In genomic region chr1:43548285-43549271, GRCh38 we compare ENCODE assay signal across 12 cellular contexts. TPM values are rescaled to one million over a fixed set of nuclear protein-coding genes. Genes with fewer than 3 reads are reported as not detected.
A peak's percentile ranks its signal among the peaks of the same experiment; 100 is the strongest.
DNase-seq lines count a peak whose midpoint lies in the region; ATAC-seq and TF ChIP-seq lines count a peak whose summit lies in the region.
"Had no signal": no experiment of that assay in that cellular context is flagged by ENCODE, and none has a peak within 500 bp of the region (broad histone marks: within the 10 kb centered on the region; RNA-seq: fewer than 3 reads in every experiment).

No MANE protein-coding gene starts in this region.

- no peak overlapping the region for H3K4me2 ChIP-seq in IMR-90 (ENCODE audit: low read depth, low read length)

- in situ Hi-C loops in IMR-90 (cut with MboI; ENCODE audit: low sequenced_read_pairs), result loop anchor here (25.0 kb wide), 1 partner anchor 414 kb away; the partner anchor contains the start of genes ATP6V0B and DPH2

- CTCF ChIA-PET in IMR-90 (lab: Yijun Ruan, JAX), result no interaction called here
- CTCF ChIA-PET in activated naive CD4-positive, alpha-beta T cell treated with anti-CD3 and anti-CD28 coated beads, Interleukin-2, amount 10 ng/mL, durations not matched to agents 7 days and 5 days (lab: Charles Lee), result no interaction called here

- H3K4me1 ChIP-seq in IMR-90 (ENCODE audit: control insufficient read depth, insufficient read depth, low read length) (peaks cover 4% of the 10 kb centered on the region; the same call in 1 of the 2 replicates), endodermal cell (ENCODE audit: control insufficient read depth, insufficient read depth, low read length) (peaks cover 20% of the 10 kb centered on the region), right lobe of liver (peaks cover 2 to 93% (median 52%) of the 10 kb centered on the region in 4 donors), thymus (ENCODE audit: control insufficient read depth, insufficient read depth, low read length) (peaks cover 3% of the 10 kb centered on the region)

- no peak overlapping the region for H3K56ac ChIP-seq in IMR-90 (ENCODE audit: extremely low read depth, insufficient read depth, low read length)

- H3K9me3 ChIP-seq in IMR-90 (ENCODE audit: control insufficient read depth, insufficient read depth, low read length) (no peaks in the 10 kb centered on the region), endodermal cell (ENCODE audit: control insufficient read depth, low read length) (no peaks in the 10 kb centered on the region), right lobe of liver (no peaks in the 10 kb centered on the region), thymus (ENCODE audit: control insufficient read depth) (no peaks in the 10 kb centered on the region)

- H2BK120ac ChIP-seq in IMR-90 (ENCODE audit: low read depth, low read length), result no peak overlapping the region

- H3K79me1 ChIP-seq in IMR-90 (ENCODE audit: low read depth in 1 of 2, low read length in 2 of 2), result peaks cover 14 to 80% of the 10 kb centered on the region in 2 experiments

- H2BK20ac ChIP-seq in IMR-90 (ENCODE audit: low read depth, low read length), result no peak overlapping the region

- H4K5ac ChIP-seq in IMR-90 (ENCODE audit: low read depth, low read length), result no peak overlapping the region

- TF ChIP-seq RAD21 in IMR-90 (IDR thresholded peaks at IDR 0.05; ENCODE audit: low read length), result no peak

- H2AK5ac ChIP-seq in IMR-90 (ENCODE audit: low read depth, low read length), result no peak overlapping the region

- peaks cover 24% of the 10 kb centered on the region for H3K9me1 ChIP-seq in IMR-90 (ENCODE audit: insufficient read depth, low read length)

- H3K36me3 ChIP-seq in IMR-90 (ENCODE audit: control insufficient read depth, insufficient read depth, low read length), result peaks cover 9% of the 10 kb centered on the region; the same call in 1 of the 2 replicates
- peaks cover 49% of the 10 kb centered on the region for H3K36me3 ChIP-seq in endodermal cell (ENCODE audit: control insufficient read depth, insufficient read depth, low read length)
- peaks cover 0 to 2% (median under 1%) of the 10 kb centered on the region in 4 donors for H3K36me3 ChIP-seq in right lobe of liver
- no peaks in the 10 kb centered on the region for H3K36me3 ChIP-seq in thymus (ENCODE audit: control insufficient read depth, insufficient read depth)

- DNase-seq in IMR-90, result no peak
- DNase-seq in endodermal cell, result no peak
- DNase-seq in right lobe of liver, result peak; percentile 70 to 87 (median 78)
- no peak for DNase-seq in NCI-H1930 (lab: John Stamatoyannopoulos, UW)
- DNase-seq in stimulated activated naive CD4-positive, alpha-beta T cell (lab: John Stamatoyannopoulos, UW), result no peak
- no peak for DNase-seq in midbrain (lab: John Stamatoyannopoulos, UW)
- no peak for DNase-seq in activated naive CD4-positive, alpha-beta T cell treated with anti-CD3 and anti-CD28 coated beads, Interleukin-2, amount 10 ng/mL, durations not matched to agents 7 days and 5 days
- DNase-seq: activated CD8-positive, alpha-beta memory T cell treated with anti-CD3 and anti-CD28 coated beads, Interleukin-2, amount 50 U/mL, for 48 hours; CD8-positive, alpha-beta T cell; GM23248; KG1 had no signal

- no peak for ATAC-seq in IMR-90 (ENCODE audit: low read depth)
- peak; percentile 31 to 46 (median 41) for ATAC-seq in right lobe of liver
- ATAC-seq: CD8-positive, alpha-beta T cell had no signal

- no peak overlapping the region for H3K14ac ChIP-seq in IMR-90 (replicated peaks; ENCODE audit: low read depth, low read length)

- H3K27ac ChIP-seq in IMR-90 (ENCODE audit: insufficient read depth, low read length), result no peak overlapping the region
- no peak overlapping the region for H3K27ac ChIP-seq in endodermal cell (ENCODE audit: low read depth, low read length)
- H3K27ac ChIP-seq in right lobe of liver, result peak overlapping the region; percentile 74 to 82 (median 81)
- peak overlapping the region; percentile 44 for H3K27ac ChIP-seq in thymus (ENCODE audit: low read depth)
- H3K27ac ChIP-seq: GM23248 had no signal

- TF ChIP-seq POLR2A in IMR-90 (IDR thresholded peaks at IDR 0.05; ENCODE audit: low read depth, low read length) (no peak), right lobe of liver (IDR thresholded peaks at IDR 0.05) (no peak)

- H2BK15ac ChIP-seq in IMR-90 (ENCODE audit: low read depth, low read length), result no peak overlapping the region

- dilution Hi-C loops in IMR-90 (cut with HindIII; ENCODE audit: low sequenced_read_pairs, unreplicated experiment), result no loop called here

- no CpG with 5 or more reads among the region's 18 CpGs for WGBS in IMR-90 (ENCODE audit: extremely low coverage in 2 of 2, insufficient read length in 1 of 2), 2 experiments
- WGBS in endodermal cell (ENCODE audit: insufficient coverage in 1 of 2, insufficient read length in 1 of 2), 2 experiments, result 85 to 86% methylated on average over 9 to 18 of the region's 18 CpGs
- 50% methylated on average over 4 of the region's 18 CpGs for WGBS in right lobe of liver (ENCODE audit: insufficient coverage, low coverage, low lambda C conversion rate, missing lambda C conversion rate)
- 90% methylated on average over 18 of the region's 18 CpGs for WGBS in thymus

- POLR2A ChIA-PET in IMR-90 (lab: Charles Lee; ENCODE audit: unreplicated experiment), result no interaction called here

- H3K4ac ChIP-seq in IMR-90 (ENCODE audit: low read depth, low read length), result no peak overlapping the region

- no peaks in the 10 kb centered on the region for H3K9me3 Mint-ChIP-seq in endodermal cell
- H3K9me3 Mint-ChIP-seq in activated naive CD4-positive, alpha-beta T cell treated with anti-CD3 and anti-CD28 coated beads, Interleukin-2, amount 10 ng/mL, durations not matched to agents 7 days and 5 days, result no peaks in the 10 kb centered on the region
- H3K9me3 Mint-ChIP-seq: CD8-positive, alpha-beta T cell had no signal

- no peak overlapping the region for H2AFZ ChIP-seq in IMR-90 (replicated peaks; ENCODE audit: low read length, poor library complexity)
- H2AFZ ChIP-seq: GM23248 had no signal

- no peak overlapping the region for H3K23ac ChIP-seq in IMR-90 (ENCODE audit: low read depth, low read length)

- no peak overlapping the region for H3K18ac ChIP-seq in IMR-90 (ENCODE audit: low read depth, low read length)

- H4K91ac ChIP-seq in IMR-90 (ENCODE audit: insufficient read depth, low read depth, low read length), result no peak overlapping the region

- H4K8ac ChIP-seq in IMR-90 (ENCODE audit: low read depth in 2 of 2, low read length in 2 of 2), result no peak overlapping the region

- TF ChIP-seq CTCF in IMR-90 (conservative IDR thresholded peaks at IDR 0.05; ENCODE audit: low read depth, low read length) (no peak), endodermal cell (conservative IDR thresholded peaks at IDR 0.05) (no peak), right lobe of liver (IDR thresholded peaks at IDR 0.05) (no peak)

- peaks cover 64% of the 10 kb centered on the region for H3K4me1 Mint-ChIP-seq in endodermal cell
- H3K4me1 Mint-ChIP-seq in activated naive CD4-positive, alpha-beta T cell treated with anti-CD3 and anti-CD28 coated beads, Interleukin-2, amount 10 ng/mL, durations not matched to agents 7 days and 5 days, result peaks cover 4% of the 10 kb centered on the region

- H3K36me3 Mint-ChIP-seq in endodermal cell (ENCODE audit: low read depth), result peaks cover 21% of the 10 kb centered on the region
- no peaks in the 10 kb centered on the region for H3K36me3 Mint-ChIP-seq in activated naive CD4-positive, alpha-beta T cell treated with anti-CD3 and anti-CD28 coated beads, Interleukin-2, amount 10 ng/mL, durations not matched to agents 7 days and 5 days
- H3K36me3 Mint-ChIP-seq: CD8-positive, alpha-beta T cell had no signal

- no peak overlapping the region for H3K4me3 ChIP-seq in IMR-90 (ENCODE audit: insufficient read depth, low read depth, low read length)
- no peak overlapping the region for H3K4me3 ChIP-seq in endodermal cell (ENCODE audit: low read length)
- H3K4me3 ChIP-seq in right lobe of liver, result no peak overlapping the region
- no peak overlapping the region for H3K4me3 ChIP-seq in thymus (ENCODE audit: low read length)
- H3K4me3 ChIP-seq: GM23248 had no signal

- BruUV-seq in IMR-90 (replicated peaks; lab: Mats Ljungman, UMichigan), result no TSS peak

- peak overlapping the region; percentile 94 for H3K27ac Mint-ChIP-seq in endodermal cell
- no peak overlapping the region for H3K27ac Mint-ChIP-seq in activated naive CD4-positive, alpha-beta T cell treated with anti-CD3 and anti-CD28 coated beads, Interleukin-2, amount 10 ng/mL, durations not matched to agents 7 days and 5 days
- H3K27ac Mint-ChIP-seq: CD8-positive, alpha-beta T cell had no signal

- no peak overlapping the region for H3K9ac ChIP-seq in IMR-90 (ENCODE audit: low read depth, low read length)
- no peak overlapping the region for H3K9ac ChIP-seq in endodermal cell (ENCODE audit: extremely low read depth, low read length, poor library complexity, severe bottlenecking)
- H3K9ac ChIP-seq: GM23248 had no signal

- no peak overlapping the region for H3K4me3 Mint-ChIP-seq in endodermal cell
- no peak overlapping the region for H3K4me3 Mint-ChIP-seq in activated naive CD4-positive, alpha-beta T cell treated with anti-CD3 and anti-CD28 coated beads, Interleukin-2, amount 10 ng/mL, durations not matched to agents 7 days and 5 days

- H2AK9ac ChIP-seq in IMR-90 (replicated peaks; ENCODE audit: low read depth, low read length, poor library complexity), result no peak overlapping the region

- peaks cover 70% of the 10 kb centered on the region for H4K20me1 ChIP-seq in IMR-90 (ENCODE audit: insufficient read depth, low read length)

- H3K27me3 Mint-ChIP-seq in endodermal cell (ENCODE audit: insufficient read depth), result no peaks in the 10 kb centered on the region
- peaks cover 64% of the 10 kb centered on the region for H3K27me3 Mint-ChIP-seq in activated naive CD4-positive, alpha-beta T cell treated with anti-CD3 and anti-CD28 coated beads, Interleukin-2, amount 10 ng/mL, durations not matched to agents 7 days and 5 days

- H3K27me3 ChIP-seq in IMR-90 (ENCODE audit: control insufficient read depth, insufficient read depth, low read length) (no peaks in the 10 kb centered on the region), endodermal cell (ENCODE audit: control insufficient read depth, insufficient read depth, low read length, poor library complexity, severe bottlenecking) (no peaks in the 10 kb centered on the region), right lobe of liver (no peaks in the 10 kb centered on the region), thymus (ENCODE audit: control insufficient read depth, insufficient read depth) (no peaks in the 10 kb centered on the region)

- intact Hi-C loops in IMR-90 (cut with micrococcal nuclease) (no loop called here), right lobe of liver (cut with DNase I) (no loop called here)

- no peak overlapping the region for H2BK5ac ChIP-seq in IMR-90 (ENCODE audit: low read depth, low read length, poor library complexity, severe bottlenecking)

RNA-seq across cellular contexts. Expression of gene PTPRF, which starts 17.9 kb away (rescaled TPM):
- total RNA-seq in IMR-90 (2012; rRNA removed) (25.8 and 27.8 TPM in 2 replicates), endodermal cell (100 to 1,000 TPM; 203 to 250 TPM), right lobe of liver (100 to 1,000 TPM in 4 of 6 experiments, 10 to 100 TPM in 2; 97.1 to 252 (median 160) TPM)
- polyA plus RNA-seq in IMR-90 (2012; rRNA removed) (92.3 and 103 TPM in 2 replicates), thymus (40.6 TPM)
- polyA plus RNA-seq in IMR-90 (2012; cell fraction: cytosol; rRNA removed), result 46.4 and 102 TPM in 2 replicates
- 122 and 210 TPM in 2 replicates for polyA plus RNA-seq in IMR-90 (2012; cell fraction: nucleus; rRNA removed; ENCODE audit: low replicate concordance)
- 145 TPM for polyA plus RNA-seq in endodermal cell (2013, experiment 1 of 2)
- 130 TPM for polyA plus RNA-seq in endodermal cell (2013, experiment 2 of 2)

Comparison
In these comparisons a context has a peak if more than half of its experiments do, and no peak if none do; other contexts are left out.
1. DNase-seq: peak in right lobe of liver (3 of 3); none in IMR-90 (single experiment), endodermal cell (single experiment), NCI-H1930 (0 of 2), stimulated activated naive CD4-positive, alpha-beta T cell (0 of 6), midbrain (single experiment) and activated naive CD4-positive, alpha-beta T cell treated with anti-CD3 and anti-CD28 coated beads, Interleukin-2, amount 10 ng/mL, durations not matched to agents 7 days and 5 days (single experiment).
2. H3K27ac ChIP-seq: peak in right lobe of liver (3 of 3) and thymus (single experiment); none in IMR-90 (single experiment) and endodermal cell (single experiment).